1 cellular context compared by ENCODE assay signal in genomic region chr13:30466841-30467252, GRCh38.
TF ChIP-seq lines count a peak whose summit lies in the region.

No MANE protein-coding gene starts in this region.

TF ChIP-seq in GM12878, 131 proteins besides CTCF, POLR2A, EP300 and RAD21:
- no peak for TF ChIP-seq KLF5 (IDR thresholded peaks at IDR 0.05; ENCODE audit: partially characterized antibody)
- TF ChIP-seq IKZF1 (conservative IDR thresholded peaks at IDR 0.05): 0 out of 2 replicates have a peak, but pooled peaks have one; percentile 14
- peak; percentile 81 for TF ChIP-seq SPI1 (IDR thresholded peaks at IDR 0.05; ENCODE audit: borderline replicate concordance, insufficient read depth, low read depth, low read length)
- TF ChIP-seq MTA3 (IDR thresholded peaks at IDR 0.05; ENCODE audit: borderline replicate concordance, low read length): 0 out of 2 replicates have a peak, but pooled peaks have one; percentile 44
- peak; percentile 65 for TF ChIP-seq RUNX3 (IDR thresholded peaks at IDR 0.05; ENCODE audit: low read length)
TF ChIP-seq in GM12878: peak in this region for 4.
